ENCODE assay signal across 8 cellular contexts in the genomic region with DNA sequence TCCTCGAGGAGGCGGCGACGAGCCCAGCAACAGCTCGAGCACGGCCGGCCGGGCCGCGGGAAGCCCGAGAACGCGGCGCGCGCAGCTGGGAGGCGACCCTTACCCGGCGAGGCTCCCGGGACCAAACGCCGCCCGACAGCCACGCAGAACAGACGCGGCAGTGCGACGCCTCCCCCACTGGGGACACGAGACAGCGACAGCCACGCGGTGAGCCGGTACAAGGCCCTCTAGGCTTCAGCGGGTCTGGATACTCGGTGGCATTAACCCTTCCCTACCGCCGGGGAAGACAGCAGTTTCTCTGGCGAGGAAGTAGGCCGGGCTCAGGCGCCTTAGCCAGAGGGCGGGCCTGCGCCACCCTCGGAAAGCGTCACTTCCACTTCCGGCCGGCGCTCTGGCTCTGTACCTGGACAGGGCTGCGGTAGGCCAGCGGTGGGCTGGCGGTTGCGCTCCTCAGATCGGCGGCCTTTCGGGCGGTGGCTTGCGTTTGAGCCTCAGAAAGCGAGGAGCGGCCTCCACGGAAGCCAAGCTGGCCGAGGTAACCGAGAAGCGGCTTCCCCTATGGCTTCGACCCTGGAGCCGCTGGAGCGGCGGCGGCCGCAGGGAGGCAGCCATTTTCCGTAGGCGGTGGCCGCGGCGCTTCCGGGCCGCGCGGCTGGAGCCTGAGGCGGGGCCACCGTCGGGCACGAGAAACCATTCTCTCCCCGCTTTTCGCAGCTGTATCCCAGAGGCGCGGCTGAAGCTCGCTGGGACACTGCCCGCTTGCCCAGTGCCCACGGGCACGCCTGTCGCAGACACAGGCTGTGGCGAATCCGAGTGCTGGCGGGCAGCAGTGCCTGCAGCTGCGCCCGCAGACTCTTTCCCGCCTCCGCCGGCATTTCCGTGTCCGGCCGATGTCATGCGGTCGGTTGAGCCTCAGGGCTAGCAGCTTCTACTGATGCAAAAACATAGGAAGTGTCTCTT. TPM values are rescaled to one million over a fixed set of nuclear protein-coding genes. Genes with fewer than 3 reads are reported as not detected.
DNase-seq lines count a peak whose midpoint lies in the region; ATAC-seq and TF ChIP-seq lines count a peak whose summit lies in the region.

A gene with protein sequence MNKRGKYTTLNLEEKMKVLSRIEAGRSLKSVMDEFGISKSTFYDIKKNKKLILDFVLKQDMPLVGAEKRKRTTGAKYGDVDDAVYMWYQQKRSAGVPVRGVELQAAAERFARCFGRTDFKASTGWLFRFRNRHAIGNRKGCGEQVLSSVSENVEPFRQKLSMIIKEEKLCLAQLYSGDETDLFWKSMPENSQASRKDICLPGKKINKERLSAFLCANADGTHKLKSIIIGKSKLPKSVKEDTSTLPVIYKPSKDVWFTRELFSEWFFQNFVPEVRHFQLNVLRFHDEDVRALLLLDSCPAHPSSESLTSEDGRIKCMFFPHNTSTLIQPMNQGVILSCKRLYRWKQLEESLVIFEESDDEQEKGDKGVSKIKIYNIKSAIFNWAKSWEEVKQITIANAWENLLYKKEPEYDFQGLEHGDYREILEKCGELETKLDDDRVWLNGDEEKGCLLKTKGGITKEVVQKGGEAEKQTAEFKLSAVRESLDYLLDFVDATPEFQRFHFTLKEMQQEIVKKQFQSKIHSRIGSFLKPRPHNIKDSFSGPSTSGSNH (minus strand): TSS at position 322 of the 960 bp plus-strand sequence. CDS start 4,816 bp downstream, outside the sequence.
A gene (plus strand): TSS at position 389 of the 960 bp plus-strand sequence. CDS start 2,932 bp downstream, outside the sequence.

- H3K4me3 Mint-ChIP-seq in HFFc6: peak within 1 kb of the TSS; percentile 82

- intact Hi-C loops in adrenal gland (cut with DNase I) (no loop called here), left cardiac atrium (cut with DNase I) (no loop called here), posterior vena cava (cut with DNase I) (loop anchor here in 1 of 2 donors (10.0 kb wide), 1 partner anchor 89 kb away; no protein-coding TSS in a partner anchor)

- TF ChIP-seq CTCF in HFFc6 (IDR thresholded peaks at IDR 0.05) (no peak), adrenal gland (IDR thresholded peaks at IDR 0.05) (peak in 3 of 6 experiments; percentile 10 to 30 (median 11)), upper lobe of left lung (IDR thresholded peaks at IDR 0.05) (peak in 3 of 6 experiments; percentile 56 to 79 (median 64))

- peak; percentile 98 to 100 for ATAC-seq in left cardiac atrium
- ATAC-seq in upper lobe of left lung (ENCODE audit: low FRiP score in 2 of 2): peak; percentile 96 to 100

- H3K27me3 Mint-ChIP-seq in HFFc6 (ENCODE audit: insufficient read depth): peaks cover 9% of the 10 kb centered on the region

- H3K4me1 ChIP-seq in adrenal gland (replicated peaks in 1 of 2): peaks cover 15 to 17% of the 10 kb centered on the region in 2 donors
- H3K4me1 ChIP-seq in upper lobe of left lung: peaks cover 0 to 22% (median 8%) of the 10 kb centered on the region in 4 donors

- H3K4me1 Mint-ChIP-seq in HFFc6 (ENCODE audit: low read depth): peaks cover 8% of the 10 kb centered on the region

- H3K36me3 ChIP-seq in adrenal gland (replicated peaks in 1 of 2): peaks cover 0 to 12% of the 10 kb centered on the region in 2 donors
- H3K36me3 ChIP-seq in upper lobe of left lung: peaks cover 8 to 44% (median 20%) of the 10 kb centered on the region in 4 donors

- H3K27ac Mint-ChIP-seq in HFFc6: peak within 1 kb of the TSS; percentile 72

- peaks cover 73% of the 10 kb centered on the region for H3K9me3 Mint-ChIP-seq in HFFc6

- peaks cover 68% of the 10 kb centered on the region for H3K36me3 Mint-ChIP-seq in HFFc6 (ENCODE audit: low read depth)

- WGBS in adrenal gland, 4 donors: 1 to 2% (median 2%) methylated on average over 12 to 103 of the region's 103 CpGs
- 0 to 4% methylated on average over 5 to 39 of the region's 103 CpGs for WGBS in upper lobe of left lung, 2 donors

- H3K27me3 ChIP-seq in adrenal gland: no peaks in the 10 kb centered on the region
- H3K27me3 ChIP-seq in upper lobe of left lung: no peaks in the 10 kb centered on the region

- DNase-seq in HFFc6 (peak; percentile 82), NCI-H1092 treated with DMSO at 0.1 percent for 48 hours (lab: John Stamatoyannopoulos, UW) (peak; percentile 90), T follicular helper cell (ENCODE audit: low read depth) (peak; percentile 67), adrenal gland (peak; percentile 83 to 92 (median 88)), left cardiac atrium (peak; percentile 92), posterior vena cava (ENCODE audit: low spot score) (peak; percentile 95), upper lobe of left lung (peak; percentile 85 to 94)

- peak within 1 kb of the TSS; percentile 73; the same call in 1 of the 2 replicates for H3K4me3 ChIP-seq in GM08714 (ENCODE audit: low read length)
- H3K4me3 ChIP-seq in adrenal gland: peak within 1 kb of the TSS; percentile 26 to 97 (median 66)
- H3K4me3 ChIP-seq in upper lobe of left lung: peak within 1 kb of the TSS; percentile 46 to 72 (median 67)

- H3K9me3 ChIP-seq in adrenal gland (replicated peaks in 1 of 3) (peaks cover 0 to 13% (median 0%) of the 10 kb centered on the region in 3 donors), upper lobe of left lung (peaks cover 8 to 79% (median 69%) of the 10 kb centered on the region in 4 donors)

- TF ChIP-seq EP300 in upper lobe of left lung (IDR thresholded peaks at IDR 0.05): no peak

- TF ChIP-seq POLR2A in adrenal gland (IDR thresholded peaks at IDR 0.05) (peak; percentile 80 to 81), upper lobe of left lung (IDR thresholded peaks at IDR 0.05) (peak; percentile 78 to 89 (median 84))

- H3K27ac ChIP-seq in adrenal gland (peak within 1 kb of the TSS; percentile 73 to 96 (median 90)), upper lobe of left lung (peak within 1 kb of the TSS; percentile 85 to 93 (median 90))

RNA-seq across cellular contexts. Expression of the first gene that starts in this region (rescaled TPM):
- total RNA-seq in HFFc6 (2021; fragmentation: NEBNext Ultra II Directional; extraction: Animal tissue kit (Norgen Biotek cat#: 25700)): 1 to 10 TPM; 2.9 to 4.2 (median 3.5) TPM
- total RNA-seq in adrenal gland (1 to 10 TPM; 2.1 to 6.6 (median 4.1) TPM), left cardiac atrium (1 to 10 TPM; 6.3 to 9.8 TPM), posterior vena cava (1 to 10 TPM; 6.4 to 9.1 TPM), upper lobe of left lung (1 to 10 TPM; 1.3 to 6.0 (median 4.0) TPM)
- polyA plus RNA-seq in adrenal gland: 1 to 10 TPM; 3.5 to 7.0 (median 4.6) TPM

RNA-seq across cellular contexts. Expression of the second gene that starts in this region (rescaled TPM):
- 10 to 100 TPM; 12.7 to 16.6 (median 14.4) TPM for total RNA-seq in HFFc6 (2021; fragmentation: NEBNext Ultra II Directional; extraction: Animal tissue kit (Norgen Biotek cat#: 25700))
- total RNA-seq in adrenal gland: 10 to 100 TPM in 7 of 8 donors, 1 to 10 TPM in 1; 7.9 to 30.3 (median 22.2) TPM
- polyA plus RNA-seq in adrenal gland: 10 to 100 TPM; 24.9 to 42.0 (median 37.4) TPM
- total RNA-seq in left cardiac atrium: 10 to 100 TPM; 16.4 to 23.0 TPM
- total RNA-seq in posterior vena cava: 10 to 100 TPM; 17.5 to 21.3 TPM
- total RNA-seq in upper lobe of left lung: 10 to 100 TPM; 21.5 to 69.1 (median 25.9) TPM

Comparison
In these comparisons a context has a peak if more than half of its experiments do, and no peak if none do; other contexts are left out.
1. Peak in every context shown above with its lines: DNase-seq, ATAC-seq, H3K4me3 ChIP-seq and H3K27ac ChIP-seq.